In the genomic region with DNA sequence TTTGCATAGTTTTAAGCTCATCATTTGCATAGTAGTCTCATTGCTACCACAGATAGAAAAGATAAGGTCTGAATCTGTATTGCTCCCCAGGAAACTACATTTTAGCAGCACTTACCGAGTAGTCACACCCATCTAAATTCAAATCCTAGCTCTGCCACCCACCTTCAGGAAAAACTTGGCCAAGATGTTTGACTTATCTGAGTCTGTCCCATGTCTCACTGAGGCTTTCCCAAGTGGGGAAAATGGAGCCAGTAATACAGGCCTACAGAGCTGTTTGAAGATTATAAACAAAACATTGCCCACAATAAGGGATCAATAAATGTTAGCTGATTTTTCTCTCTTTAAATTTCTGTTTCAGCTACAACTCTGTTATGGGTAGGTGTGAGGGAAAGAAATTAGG, we compare ENCODE assay signal across 14 cellular contexts.
A peak's percentile ranks its signal among the peaks of the same experiment; 100 is the strongest.
DNase-seq lines count a peak whose midpoint lies in the region; ATAC-seq, FAIRE-seq and TF ChIP-seq lines count a peak whose summit lies in the region.
"Had no signal": no experiment of that assay in that cellular context is flagged by ENCODE, and none has a peak within 500 bp of the region (broad histone marks: within the 10 kb centered on the region; RNA-seq: fewer than 3 reads in every experiment).

No MANE protein-coding gene starts in this region.

- 25% methylated on average over 1 of the region's 1 CpG; no CpG with 5 or more reads in 1 of the 2 experiments for WGBS in H1 (ENCODE audit: extremely low coverage in 1 of 2, insufficient coverage in 1 of 2, insufficient read length in 1 of 2, insufficient replicate concordance in 2 of 2, low coverage in 1 of 2, low lambda C conversion rate in 2 of 2, missing lambda C conversion rate in 1 of 2), 2 experiments

- CTCF ChIA-PET in H1 (lab: Charles Lee; ENCODE audit: partially characterized antibody): interaction anchor here (1.0 to 1.7 kb wide), 4 partner anchors 11 to 468 kb away, joined by 3 to 5 read pairs (median 3); partner anchors contain the start of gene SCN2A

- H3K79me2 ChIP-seq in H1 (ENCODE audit: control insufficient read depth in 1 of 2, insufficient read depth in 2 of 2, low read length in 2 of 2): no peaks in the 10 kb centered on the region

- H3K79me1 ChIP-seq in H1 (ENCODE audit: low read depth, low read length): no peaks in the 10 kb centered on the region

- peak overlapping the region; percentile 13 for H4K91ac ChIP-seq in H1 (replicated peaks; ENCODE audit: insufficient read length, low read length)

- no peak for TF ChIP-seq RAD21 in H1 (IDR thresholded peaks at IDR 0.05 in 1 of 2, conservative IDR thresholded peaks at IDR 0.05 in 1 of 2; ENCODE audit: low read depth in 2 of 2, low read length in 2 of 2)

- TF ChIP-seq EP300 in H1 (IDR thresholded peaks at IDR 0.05; ENCODE audit: borderline replicate concordance in 1 of 2, low read depth in 2 of 2, low read length in 2 of 2): no peak

- H2AK5ac ChIP-seq in H1 (ENCODE audit: low read depth, low read length): no peak overlapping the region

- 0 out of 2 replicates have a peak overlapping the region, but pooled peaks have one; percentile 86 for H3K18ac ChIP-seq in H1 (ENCODE audit: extremely low read depth, low read length)

- H3K4me3 ChIP-seq in HUES48 (ENCODE audit: low read depth, low read length): peak overlapping the region; percentile 6; the same call in 1 of the 2 replicates
- no peak overlapping the region for H3K4me3 ChIP-seq in H1 (ENCODE audit: extremely low read depth in 1 of 4, insufficient read depth in 2 of 4, low read depth in 3 of 4, low read length in 4 of 4)
- no peak overlapping the region for H3K4me3 ChIP-seq in iPS-15b (ENCODE audit: low read depth, low read length)
- H3K4me3 ChIP-seq: A549, GM12878 had no signal

- H4K5ac ChIP-seq in H1 (ENCODE audit: insufficient read length, low read depth, low read length): peak overlapping the region; percentile 71

- H3K4me1 ChIP-seq in HUES48 (ENCODE audit: control insufficient read depth, insufficient read depth, low read length) (peaks cover 22% of the 10 kb centered on the region), H1 (replicated peaks in 1 of 4; ENCODE audit: control insufficient read depth in 3 of 4, insufficient read depth in 4 of 4, low read length in 3 of 4) (peaks cover 0 to 13% (median 3%) of the 10 kb centered on the region in 4 experiments; a peak in 4 of 7 replicates), iPS-15b (ENCODE audit: control insufficient read depth, insufficient read depth, low read length) (peaks cover 9% of the 10 kb centered on the region)
- H3K4me1 ChIP-seq: A549, Caco-2 had no signal

- H4K8ac ChIP-seq in H1 (ENCODE audit: extremely low read depth, insufficient read depth, low read length): no peak overlapping the region

- H2BK12ac ChIP-seq in H1 (ENCODE audit: low read depth, low read length): no peak overlapping the region

- ATAC-seq in left cardiac atrium: no peak
- no peak for ATAC-seq in HG02623 (IDR thresholded peaks at IDR 0.05; ENCODE audit: unreplicated experiment)
- ATAC-seq: A549, GM12878, HCT116 had no signal

- H3K9ac ChIP-seq in HUES48 (ENCODE audit: low read depth, low read length) (peak overlapping the region; percentile 56; the same call in 1 of the 2 replicates), H1 (replicated peaks in 1 of 4; ENCODE audit: extremely low read depth in 1 of 4, low read depth in 3 of 4, low read length in 3 of 4) (no peak overlapping the region), iPS-15b (ENCODE audit: low read depth, low read length) (peak overlapping the region; percentile 57)

- no peak overlapping the region for H3K4ac ChIP-seq in H1 (replicated peaks; ENCODE audit: insufficient read length, low read depth, low read length)

- POLR2A ChIA-PET in H1 (lab: Charles Lee; ENCODE audit: partially characterized antibody): no interaction called here

- H4K20me1 ChIP-seq in H1 (replicated peaks in 1 of 2; ENCODE audit: control insufficient read depth in 1 of 2, insufficient read depth in 2 of 2, low read length in 2 of 2): no peaks in the 10 kb centered on the region

- H3K14ac ChIP-seq in H1 (ENCODE audit: insufficient read length): no peak overlapping the region

- H3K27ac ChIP-seq in HUES48 (ENCODE audit: low read depth, low read length): peak overlapping the region; percentile 88
- H3K27ac ChIP-seq in H1 (ENCODE audit: low read depth, low read length): no peak overlapping the region; the same call in 1 of the 2 replicates
- H3K27ac ChIP-seq: A549 had no signal

- H3K56ac ChIP-seq in H1 (replicated peaks; ENCODE audit: insufficient read length, low read depth, low read length): peak overlapping the region; percentile 18

- no peaks in the 10 kb centered on the region for H3K36me3 ChIP-seq in HUES48 (ENCODE audit: control insufficient read depth, insufficient read depth, low read length)
- no peaks in the 10 kb centered on the region for H3K36me3 ChIP-seq in H1 (ENCODE audit: control insufficient read depth in 2 of 4, insufficient read depth in 4 of 4, low read length in 3 of 4)
- H3K36me3 ChIP-seq in iPS-15b (ENCODE audit: control insufficient read depth, insufficient read depth, low read length): no peaks in the 10 kb centered on the region

- intact Hi-C loops in left cardiac atrium (cut with DNase I): no loop called here

- no peak for TF ChIP-seq POLR2A in H1 (IDR thresholded peaks at IDR 0.05; ENCODE audit: control extremely low read depth in 1 of 2, low read depth in 2 of 2, low read length in 2 of 2)

- no peak for DNase-seq in H1 (ENCODE audit: low read depth in 1 of 2, low spot score in 2 of 2)
- DNase-seq in DMS53 (lab: John Stamatoyannopoulos, UW): no peak
- no peak for DNase-seq in NCI-H2196 (lab: John Stamatoyannopoulos, UW; ENCODE audit: unreplicated experiment)
- DNase-seq in left cardiac atrium: no peak
- DNase-seq: Caco-2; CD8-positive, alpha-beta memory T cell; GOT3 had no signal

- TF ChIP-seq CTCF in H1 (IDR thresholded peaks at IDR 0.05; ENCODE audit: control extremely low read depth in 1 of 3, insufficient read depth in 1 of 3, low read depth in 1 of 3, low read length in 3 of 3): no peak

- no peak overlapping the region for H2BK20ac ChIP-seq in H1 (ENCODE audit: low read length)

- no peak overlapping the region for H2BK15ac ChIP-seq in H1 (ENCODE audit: low read length)

- no peak overlapping the region for H3K4me2 ChIP-seq in H1 (ENCODE audit: insufficient read depth in 1 of 2, low read depth in 2 of 2, low read length in 2 of 2)
- H3K4me2 ChIP-seq: A549 had no signal

- H3K23ac ChIP-seq in H1 (ENCODE audit: insufficient read length): no peak overlapping the region

- H2AFZ ChIP-seq in H1 (ENCODE audit: low read length): no peak overlapping the region

- no peaks in the 10 kb centered on the region for H3K23me2 ChIP-seq in H1 (ENCODE audit: low read depth, low read length)

- no peaks in the 10 kb centered on the region for H3K9me3 ChIP-seq in HUES48 (ENCODE audit: control insufficient read depth, insufficient read depth, low read length)
- no peaks in the 10 kb centered on the region for H3K9me3 ChIP-seq in H1 (ENCODE audit: insufficient read depth in 2 of 2, low read depth in 1 of 2, low read length in 1 of 2)
- no peaks in the 10 kb centered on the region for H3K9me3 ChIP-seq in iPS-15b (ENCODE audit: control insufficient read depth, insufficient read depth, low read length)
- H3K9me3 ChIP-seq: A549, Caco-2 had no signal

- H2BK5ac ChIP-seq in H1 (ENCODE audit: low read depth, low read length): peak overlapping the region; percentile 13; the same call in 1 of the 2 replicates

- H3K27me3 ChIP-seq in HUES48 (ENCODE audit: control insufficient read depth, insufficient read depth, low read length) (no peaks in the 10 kb centered on the region), H1 (replicated peaks in 1 of 4; ENCODE audit: control insufficient read depth in 3 of 4, extremely low read depth in 1 of 4, insufficient read depth in 3 of 4, low read length in 3 of 4) (no peaks in the 10 kb centered on the region), iPS-15b (ENCODE audit: control insufficient read depth, insufficient read depth, low read length) (no peaks in the 10 kb centered on the region)

- FAIRE-seq in H1 (lab: Jason Lieb, UNC): no peak
- FAIRE-seq: A549, GM12878, GM18507 had no signal

- peak overlapping the region; percentile 55 for H2BK120ac ChIP-seq in H1 (replicated peaks; ENCODE audit: low read depth, low read length)

TF ChIP-seq in H1, 55 proteins besides CTCF, POLR2A, EP300 and RAD21 (continues in another document):
- TF ChIP-seq EZH2 (IDR thresholded peaks at IDR 0.05; ENCODE audit: low read depth, low read length, severe bottlenecking) (no peak), CBX8 (IDR thresholded peaks at IDR 0.05; ENCODE audit: borderline replicate concordance, low read depth, low read length) (no peak), POU5F1 (IDR thresholded peaks at IDR 0.05; ENCODE audit: low read depth, low read length) (no peak), EGR1 (IDR thresholded peaks at IDR 0.05; ENCODE audit: borderline replicate concordance, low read depth, low read length) (no peak), SUZ12 (IDR thresholded peaks at IDR 0.05; ENCODE audit: low read length) (no peak), BACH1 (IDR thresholded peaks at IDR 0.05; ENCODE audit: low read length) (no peak), YY1 (IDR thresholded peaks at IDR 0.05; ENCODE audit: low read depth, low read length) (no peak), ASH2L (IDR thresholded peaks at IDR 0.05; ENCODE audit: low read length) (no peak), SP4 (IDR thresholded peaks at IDR 0.05; ENCODE audit: low read length) (no peak), SAP30 (IDR thresholded peaks at IDR 0.05; ENCODE audit: insufficient read depth, insufficient replicate concordance, low read length) (no peak), SIX5 (IDR thresholded peaks at IDR 0.05; ENCODE audit: low read depth, low read length) (no peak), FOSL1 (IDR thresholded peaks at IDR 0.05; ENCODE audit: insufficient read depth, low read depth, low read length) (no peak), BRCA1 (IDR thresholded peaks at IDR 0.05; ENCODE audit: low read depth, low read length) (no peak), TEAD4 (IDR thresholded peaks at IDR 0.05; ENCODE audit: low read depth, low read length) (no peak), USF2 (IDR thresholded peaks at IDR 0.05; ENCODE audit: low read length) (no peak)
- TF ChIP-seq, protein P1, sequence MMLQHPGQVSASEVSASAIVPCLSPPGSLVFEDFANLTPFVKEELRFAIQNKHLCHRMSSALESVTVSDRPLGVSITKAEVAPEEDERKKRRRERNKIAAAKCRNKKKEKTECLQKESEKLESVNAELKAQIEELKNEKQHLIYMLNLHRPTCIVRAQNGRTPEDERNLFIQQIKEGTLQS (IDR thresholded peaks at IDR 0.05; ENCODE audit: insufficient read depth, low read depth, low read length): no peak

Comparison
In these comparisons a context has a peak if more than half of its experiments do, and no peak if none do; other contexts are left out.
1. H3K9ac ChIP-seq: peak in HUES48 (single experiment) and iPS-15b (single experiment); none in H1 (0 of 4).